ENCODE assay signal across 11 cellular contexts in the genomic region with DNA sequence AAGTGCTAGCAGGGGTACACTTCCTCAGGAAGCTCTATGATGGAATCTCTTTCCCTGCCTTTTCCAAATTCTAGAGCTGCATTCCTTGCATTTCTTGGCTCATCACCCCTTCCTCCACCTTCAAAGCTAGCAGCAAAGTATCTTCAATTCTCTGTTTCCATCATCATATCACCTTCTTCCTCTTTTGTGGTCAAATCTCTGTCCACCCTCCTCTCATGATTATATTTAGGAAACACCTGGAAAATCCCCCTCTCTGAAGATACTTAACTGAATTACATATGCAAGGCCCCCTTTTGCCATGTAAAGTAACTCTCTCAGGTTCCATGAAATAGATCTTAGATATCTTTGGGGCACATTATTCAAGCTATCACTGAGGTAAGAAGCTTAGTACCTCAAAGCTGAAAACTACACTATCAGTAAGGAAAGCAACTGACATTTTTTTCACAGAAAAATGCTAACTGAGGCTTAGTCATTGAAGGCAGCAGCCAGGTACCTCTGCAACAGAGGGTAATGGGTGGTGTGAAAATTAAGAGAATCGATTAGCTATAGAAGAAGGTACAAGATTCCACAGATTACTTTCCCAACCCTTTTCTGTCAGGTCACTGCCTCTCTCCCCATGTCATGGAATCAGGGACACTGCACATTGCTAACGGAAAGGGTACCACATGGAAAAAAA.
DNase-seq lines count a peak whose midpoint lies in the region; ATAC-seq lines count a peak whose summit lies in the region.
"Had no signal": no experiment of that assay in that cellular context is flagged by ENCODE, and none has a peak within 500 bp of the region (broad histone marks: within the 10 kb centered on the region; RNA-seq: fewer than 3 reads in every experiment).

No MANE protein-coding gene starts in this region.

- in situ Hi-C loops in KBM-7 (cut with MboI; ENCODE audit: low pct_unique_long_range_greater_than_20kb, low sequenced_read_pairs): no loop called here

- DNase-seq in ELF-1 (ENCODE audit: low read depth, low spot score) (peak; percentile 9), KBM-7 (peak; percentile 17), posterior cingulate gyrus (no peak), epidermal melanocyte (ENCODE audit: insufficient read length, low spot score) (no peak), Ammon's horn (ENCODE audit: low spot score) (no peak)
- DNase-seq in activated T-cell treated with anti-CD3 and anti-CD28 coated beads, Interleukin-2, amount 50 U/mL, for 1 hour: no peak
- DNase-seq: ACHN, HFFc6, NCI-H526 treated with DMSO at 0.1 percent for 48 hours had no signal

- intact Hi-C loops in posterior cingulate gyrus (cut with DNase I): no loop called here

- peak; percentile 58 for ATAC-seq in GM19372 (IDR thresholded peaks at IDR 0.05; ENCODE audit: low read depth, unreplicated experiment)
- peak; percentile 68 for ATAC-seq in HG02840 (IDR thresholded peaks at IDR 0.05; ENCODE audit: low FRiP score, unreplicated experiment)

Comparison
In these comparisons a context has a peak if more than half of its experiments do, and no peak if none do; other contexts are left out.
1. DNase-seq: peak in ELF-1 (single experiment) and KBM-7 (single experiment); none in activated T-cell treated with anti-CD3 and anti-CD28 coated beads, Interleukin-2, amount 50 U/mL, for 1 hour (single experiment), posterior cingulate gyrus (0 of 10), epidermal melanocyte (single experiment) and Ammon's horn (single experiment).